17 cellular contexts compared by ENCODE assay signal in the genomic region with DNA sequence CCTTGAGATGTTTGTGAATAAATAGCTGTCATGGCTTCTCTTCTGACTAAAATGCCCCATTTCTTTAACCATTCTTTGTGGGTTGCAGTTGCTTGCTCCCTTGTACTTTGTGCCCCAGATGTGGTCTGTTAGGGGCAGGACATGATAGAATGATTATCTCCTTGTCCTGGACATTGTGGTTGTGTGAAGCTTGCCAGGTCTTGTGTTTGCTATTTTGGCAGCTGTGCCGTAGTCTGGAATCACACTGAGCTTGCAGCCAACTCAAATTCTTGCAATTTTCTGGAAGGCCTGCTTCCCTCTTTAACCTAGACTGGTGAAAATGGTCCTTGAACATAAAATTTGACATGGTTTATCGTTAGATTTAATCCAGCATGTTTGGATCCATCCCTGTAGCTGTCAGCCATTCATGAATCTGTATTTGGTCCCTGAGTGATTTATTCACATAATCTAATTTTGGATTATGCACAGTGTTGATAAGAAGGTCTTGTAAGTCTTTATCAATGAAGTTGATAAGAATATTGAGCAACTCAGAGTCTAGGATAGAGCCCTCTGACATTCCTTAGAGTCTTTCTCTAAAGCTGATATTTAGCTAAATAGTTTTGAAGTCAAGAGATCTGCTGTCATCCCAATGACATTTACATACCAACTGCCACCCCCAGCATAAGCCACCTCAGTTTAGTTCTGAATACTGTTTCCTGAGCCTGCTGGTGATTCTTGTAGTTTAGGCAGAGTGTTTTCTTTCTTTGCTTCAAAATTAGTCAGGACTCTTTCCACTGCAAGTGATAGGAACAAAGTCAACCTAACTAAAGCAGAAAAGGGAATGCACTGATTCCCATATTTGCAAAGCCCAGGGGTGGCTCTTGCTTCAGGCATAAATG. TPM values are rescaled to one million over a fixed set of nuclear protein-coding genes. Genes with fewer than 3 reads are reported as not detected.
A peak's percentile ranks its signal among the peaks of the same experiment; 100 is the strongest.
DNase-seq lines count a peak whose midpoint lies in the region; ATAC-seq and TF ChIP-seq lines count a peak whose summit lies in the region.
"Had no signal": no experiment of that assay in that cellular context is flagged by ENCODE, and none has a peak within 500 bp of the region (broad histone marks: within the 10 kb centered on the region; RNA-seq: fewer than 3 reads in every experiment).

No MANE protein-coding gene starts in this region.

- no peaks in the 10 kb centered on the region for H3K36me3 ChIP-seq in sigmoid colon
- H3K36me3 ChIP-seq: HAP-1, spleen had no signal

- H3K4me3 ChIP-seq in fibroblast of the aortic adventitia (ENCODE audit: low read depth, low read length) (no peak overlapping the region), sigmoid colon (no peak overlapping the region)
- H3K4me3 ChIP-seq: HAP-1, spleen had no signal

- no peak overlapping the region for H3K4me3 Mint-ChIP-seq in T-helper 2 cell treated with Interferon-gamma antibody and Interleukin-4, amounts not matched to agents 5 μg/mL and 100 μg/mL, for 36 hours
- H3K4me3 Mint-ChIP-seq: CD4-positive, CD25-positive, alpha-beta regulatory T cell; endodermal cell had no signal

- peak overlapping the region in 3 of 4 donors; percentile 17 to 44 (median 18) for H3K27ac ChIP-seq in sigmoid colon
- H3K27ac ChIP-seq: 22Rv1, spleen had no signal

- TF ChIP-seq EP300 in sigmoid colon (IDR thresholded peaks at IDR 0.05), result no peak

- no peak overlapping the region for H3K27ac Mint-ChIP-seq in T-helper 2 cell treated with Interferon-gamma antibody and Interleukin-4, amounts not matched to agents 5 μg/mL and 100 μg/mL, for 36 hours
- H3K27ac Mint-ChIP-seq: endodermal cell had no signal

- DNase-seq in NCI-H82 (lab: John Stamatoyannopoulos, UW) (peak; percentile 31), NCI-H82 treated with DMSO at 0.1 percent for 48 hours (lab: John Stamatoyannopoulos, UW; ENCODE audit: unreplicated experiment) (no peak), fibroblast of the aortic adventitia (ENCODE audit: low read depth) (peak; percentile 80), sigmoid colon (no peak), NCI-H1092 (lab: John Stamatoyannopoulos, UW) (no peak)
- peak; percentile 16 for DNase-seq in T-helper 2 cell treated with Interferon-gamma antibody and Interleukin-4, amounts not matched to agents 5 μg/mL and 100 μg/mL, for 36 hours (ENCODE audit: low spot score)
- DNase-seq: activated CD4-positive, alpha-beta T cell treated with anti-CD3 and anti-CD28 coated beads, Interleukin-2, amount 50 U/mL, for 48 hours; CD4-positive, CD25-positive, alpha-beta regulatory T cell; DMS79 treated with DMSO at 0.1 percent for 48 hours; endodermal cell; NCI-H1092 treated with DMSO at 0.1 percent for 48 hours; NCI-H2227 treated with DMSO at 0.1 percent for 48 hours; spleen had no signal

- no peaks in the 10 kb centered on the region for H3K9me3 Mint-ChIP-seq in T-helper 2 cell treated with Interferon-gamma antibody and Interleukin-4, amounts not matched to agents 5 μg/mL and 100 μg/mL, for 36 hours
- H3K9me3 Mint-ChIP-seq: endodermal cell had no signal

- peaks cover 23% of the 10 kb centered on the region for H3K27me3 Mint-ChIP-seq in T-helper 2 cell treated with Interferon-gamma antibody and Interleukin-4, amounts not matched to agents 5 μg/mL and 100 μg/mL, for 36 hours (ENCODE audit: low read depth)

- intact Hi-C loops in sigmoid colon (cut with DNase I), result no loop called here

- no peak for TF ChIP-seq POLR2A in sigmoid colon (IDR thresholded peaks at IDR 0.05)

- TF ChIP-seq CTCF in fibroblast of the aortic adventitia (IDR thresholded peaks at IDR 0.05; ENCODE audit: insufficient read depth, low read length) (no peak), sigmoid colon (IDR thresholded peaks at IDR 0.05) (no peak)

- peaks cover 14% of the 10 kb centered on the region for H3K4me1 Mint-ChIP-seq in T-helper 2 cell treated with Interferon-gamma antibody and Interleukin-4, amounts not matched to agents 5 μg/mL and 100 μg/mL, for 36 hours (ENCODE audit: low read depth)

- H3K27me3 ChIP-seq in sigmoid colon, result peaks cover 0 to 17% (median 0%) of the 10 kb centered on the region in 3 donors

- WGBS in sigmoid colon, 2 donors, result 71 to 82% methylated on average over 2 of the region's 2 CpGs

- no peak for ATAC-seq in HG03135 (IDR thresholded peaks at IDR 0.05; ENCODE audit: unreplicated experiment)
- ATAC-seq in GM18858 (IDR thresholded peaks at IDR 0.05; ENCODE audit: unreplicated experiment), result no peak

- no peaks in the 10 kb centered on the region for H3K9me3 ChIP-seq in sigmoid colon
- H3K9me3 ChIP-seq: HAP-1, spleen had no signal

- H3K4me1 ChIP-seq in sigmoid colon, result peaks cover 0 to 27% (median 25%) of the 10 kb centered on the region in 4 donors
- H3K4me1 ChIP-seq: HAP-1, spleen had no signal

- H3K36me3 Mint-ChIP-seq in T-helper 2 cell treated with Interferon-gamma antibody and Interleukin-4, amounts not matched to agents 5 μg/mL and 100 μg/mL, for 36 hours (ENCODE audit: low read depth), result no peaks in the 10 kb centered on the region
- H3K36me3 Mint-ChIP-seq: CD4-positive, CD25-positive, alpha-beta regulatory T cell had no signal

RNA-seq across cellular contexts. Expression of a gene that starts 9.7 kb away (rescaled TPM):
- 3.5 and 42.9 TPM in 2 replicates for total RNA-seq in fibroblast of the aortic adventitia (ENCODE audit: low replicate concordance)
- total RNA-seq in sigmoid colon, result 10 to 100 TPM; 10.0 to 36.8 (median 24.1) TPM
- 10 to 100 TPM in 1 of 3 donors, 1 to 10 TPM in 2; 6.6 to 12.6 (median 7.2) TPM for polyA plus RNA-seq in sigmoid colon

Comparison
In these comparisons a context has a peak if more than half of its experiments do, and no peak if none do; other contexts are left out.
1. DNase-seq: peak in NCI-H82 (single experiment), T-helper 2 cell treated with Interferon-gamma antibody and Interleukin-4, amounts not matched to agents 5 μg/mL and 100 μg/mL, for 36 hours (single experiment) and fibroblast of the aortic adventitia (single experiment); none in NCI-H82 treated with DMSO at 0.1 percent for 48 hours (single experiment), sigmoid colon (single experiment) and NCI-H1092 (single experiment).